ENCODE assay signal across 22 cellular contexts in the genomic region with DNA sequence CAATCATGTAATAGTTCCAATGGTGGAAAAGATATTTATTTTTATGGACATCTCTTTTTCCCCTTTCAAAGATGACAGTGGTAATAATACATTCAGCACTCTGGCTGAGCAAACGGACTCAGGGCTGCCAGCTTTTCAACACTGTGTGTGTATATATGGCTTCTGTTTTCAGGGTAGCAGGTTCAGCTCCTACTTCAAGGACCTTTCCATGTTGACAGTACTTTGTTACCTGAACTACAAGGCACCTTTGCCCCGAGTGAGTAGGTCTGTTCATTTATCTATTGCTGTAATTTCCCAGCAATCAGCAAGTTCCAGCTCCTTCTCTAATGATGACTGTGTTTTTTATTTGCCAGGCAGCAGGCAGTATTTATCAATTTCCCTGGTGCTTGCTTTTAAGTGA.
"Had no signal": no experiment of that assay in that cellular context is flagged by ENCODE, and none has a peak within 500 bp of the region (broad histone marks: within the 10 kb centered on the region; RNA-seq: fewer than 3 reads in every experiment).

No MANE protein-coding gene starts in this region.

- DNase-seq: activated CD4-positive, alpha-beta memory T cell treated with anti-CD3 and anti-CD28 coated beads for 36 hours; activated CD4-positive, alpha-beta T cell treated with anti-CD3 and anti-CD28 coated beads for 48 hours; activated effector memory CD4-positive, alpha-beta T cell treated with Interleukin-2 at 50 U/mL for 16 hours; activated naive CD4-positive, alpha-beta T cell treated with anti-CD3 and anti-CD28 coated beads for 36 hours; activated naive CD8-positive, alpha-beta T cell treated with anti-CD3 and anti-CD28 coated beads, Interleukin-2, amount 10 ng/mL, durations not matched to agents 7 days and 5 days; activated T-cell treated with anti-CD3 and anti-CD28 coated beads, Interleukin-2, amount 50 U/mL, for 72 hours; amniotic stem cell; erythroblast; foreskin melanocyte; glutamatergic neuron; hypothalamus; left colon; mesendoderm; naive thymus-derived CD4-positive, alpha-beta T cell; retina; spleen; stimulated activated CD4-positive, alpha-beta T cell treated with anti-CD3 and anti-CD28 coated beads, Interleukin-4, amount 100 ng/mL, for 1 hour; stimulated activated naive CD4-positive, alpha-beta T cell had no signal

- H3K4me3 ChIP-seq: cardiac muscle cell, spleen, thoracic aorta had no signal

- H3K27ac ChIP-seq: cardiac muscle cell, spleen, thoracic aorta had no signal

- H3K9me3 ChIP-seq: spleen, thoracic aorta had no signal

- H3K4me1 ChIP-seq: spleen had no signal

- H3K27ac Mint-ChIP-seq: activated CD4-positive, alpha-beta memory T cell treated with anti-CD3 and anti-CD28 coated beads for 36 hours; activated naive CD4-positive, alpha-beta T cell treated with anti-CD3 and anti-CD28 coated beads for 36 hours; activated naive CD8-positive, alpha-beta T cell treated with anti-CD3 and anti-CD28 coated beads, Interleukin-2, amount 10 ng/mL, durations not matched to agents 7 days and 5 days; activated T-cell treated with anti-CD3 and anti-CD28 coated beads, Interleukin-2, amount 50 U/mL, for 72 hours; naive thymus-derived CD4-positive, alpha-beta T cell; type B pancreatic cell had no signal

- H3K4me1 Mint-ChIP-seq: activated naive CD8-positive, alpha-beta T cell treated with anti-CD3 and anti-CD28 coated beads, Interleukin-2, amount 10 ng/mL, durations not matched to agents 7 days and 5 days had no signal

- H3K36me3 ChIP-seq: cardiac muscle cell, spleen, thoracic aorta had no signal

- H3K27me3 Mint-ChIP-seq: activated CD4-positive, alpha-beta memory T cell treated with anti-CD3 and anti-CD28 coated beads for 36 hours; activated naive CD8-positive, alpha-beta T cell treated with anti-CD3 and anti-CD28 coated beads, Interleukin-2, amount 10 ng/mL, durations not matched to agents 7 days and 5 days had no signal

- H3K27me3 ChIP-seq: cardiac muscle cell, spleen had no signal

- H3K4me3 Mint-ChIP-seq: activated CD4-positive, alpha-beta memory T cell treated with anti-CD3 and anti-CD28 coated beads for 36 hours; activated naive CD4-positive, alpha-beta T cell treated with anti-CD3 and anti-CD28 coated beads for 36 hours; activated naive CD8-positive, alpha-beta T cell treated with anti-CD3 and anti-CD28 coated beads, Interleukin-2, amount 10 ng/mL, durations not matched to agents 7 days and 5 days; activated T-cell treated with anti-CD3 and anti-CD28 coated beads, Interleukin-2, amount 50 U/mL, for 72 hours; naive thymus-derived CD4-positive, alpha-beta T cell; neural crest cell; type B pancreatic cell had no signal

- H3K9me3 Mint-ChIP-seq: activated CD4-positive, alpha-beta memory T cell treated with anti-CD3 and anti-CD28 coated beads for 36 hours; activated naive CD4-positive, alpha-beta T cell treated with anti-CD3 and anti-CD28 coated beads for 36 hours; activated naive CD8-positive, alpha-beta T cell treated with anti-CD3 and anti-CD28 coated beads, Interleukin-2, amount 10 ng/mL, durations not matched to agents 7 days and 5 days; type B pancreatic cell had no signal

- ATAC-seq: activated T-cell treated with anti-CD3 and anti-CD28 coated beads, Interleukin-2, amount 50 U/mL, for 72 hours; left colon; naive thymus-derived CD4-positive, alpha-beta T cell had no signal
